ENCODE assay signal across 8 cellular contexts in genomic region chr6:36442671-36443497, GRCh38. TPM values are rescaled to one million over a fixed set of nuclear protein-coding genes. Genes with fewer than 3 reads are reported as not detected.
A peak's percentile ranks its signal among the peaks of the same experiment; 100 is the strongest.
DNase-seq lines count a peak whose midpoint lies in the region; TF ChIP-seq lines count a peak whose summit lies in the region.

KCTD20 (plus strand) TSS chr6:36443000; CDS start chr6:36470098, 27,098 bp downstream.
PXT1 (minus strand) TSS chr6:36442854; CDS start chr6:36426082, 16,772 bp downstream.

- peak within 1 kb of the TSS; percentile 96 for H3K27ac Mint-ChIP-seq in activated naive CD4-positive, alpha-beta T cell treated with anti-CD3 and anti-CD28 coated beads, Interleukin-2, amount 50 U/mL, for 24 hours

- peaks cover under 1% of the 10 kb centered on the region for H3K36me3 Mint-ChIP-seq in activated naive CD4-positive, alpha-beta T cell treated with anti-CD3 and anti-CD28 coated beads, Interleukin-2, amount 50 U/mL, for 24 hours

- H4K20me1 ChIP-seq in SK-N-SH (ENCODE audit: insufficient read depth) (peaks cover 9% of the 10 kb centered on the region; the same call in 1 of the 2 replicates), osteoblast (ENCODE audit: insufficient read depth, low read length) (peaks cover 6% of the 10 kb centered on the region)

- DNase-seq in GM06990 (ENCODE audit: extremely low read depth, insufficient read length) (peak; percentile 92), HFF-Myc (ENCODE audit: extremely low read depth, low read depth) (peak; percentile 64), MV-4-11 (lab: John Stamatoyannopoulos, UW) (peak; percentile 85), SK-N-SH (peak; percentile 94), glomerular visceral epithelial cell (ENCODE audit: extremely low spot score) (peak; percentile 89), osteoblast (ENCODE audit: insufficient read length, low spot score, missing footprints) (peak; percentile 96)

- 0 out of 4 replicates have a peak, but pooled peaks of 1 of the 2 experiments have one; percentile 5 for TF ChIP-seq EP300 in SK-N-SH (IDR thresholded peaks at IDR 0.05; ENCODE audit: borderline replicate concordance in 1 of 2, low read depth in 1 of 2, low read length in 1 of 2)

- POLR2A ChIA-PET in SK-N-SH (lab: Yijun Ruan, JAX): interaction anchor here (0.7 to 1.4 kb wide), 5 partner anchors 19 to 212 kb away, joined by 3 to 4 read pairs (median 3); no protein-coding TSS in a partner anchor

- peaks cover 42% of the 10 kb centered on the region for H3F3A ChIP-seq in SK-N-SH (replicated peaks; ENCODE audit: insufficient read depth)

- no peak for TF ChIP-seq RAD21 in SK-N-SH (IDR thresholded peaks at IDR 0.05; ENCODE audit: low read length)

- H3K4me1 ChIP-seq in SK-N-SH (ENCODE audit: control insufficient read depth in 1 of 2, insufficient read depth in 2 of 2, low read depth in 1 of 2, low read length in 1 of 2): peaks cover 17 to 23% of the 10 kb centered on the region in 2 experiments; a peak in 3 of 4 replicates
- peaks cover 35% of the 10 kb centered on the region for H3K4me1 ChIP-seq in osteoblast (ENCODE audit: insufficient read depth, low read length)

- H3K9me2 ChIP-seq in SK-N-SH: no peaks in the 10 kb centered on the region

- peak within 1 kb of the TSS; percentile 95 for H3K4me3 Mint-ChIP-seq in activated naive CD4-positive, alpha-beta T cell treated with anti-CD3 and anti-CD28 coated beads, Interleukin-2, amount 50 U/mL, for 24 hours

- H3K4me3 ChIP-seq in GM06990 (replicated peaks; ENCODE audit: low read depth, low read length) (peak within 1 kb of the TSS; percentile 79), HFF-Myc (replicated peaks; ENCODE audit: low read depth, low read length) (peak within 1 kb of the TSS; percentile 71), SK-N-SH (ENCODE audit: low read depth in 2 of 2, low read length in 1 of 2) (peak within 1 kb of the TSS; percentile 72 to 95), osteoblast (ENCODE audit: insufficient read depth, low read length) (peak within 1 kb of the TSS; percentile 93)

- H3K27me3 Mint-ChIP-seq in activated naive CD4-positive, alpha-beta T cell treated with anti-CD3 and anti-CD28 coated beads, Interleukin-2, amount 50 U/mL, for 24 hours: no peaks in the 10 kb centered on the region

- H2AFZ ChIP-seq in SK-N-SH (ENCODE audit: low read depth) (peak within 1 kb of the TSS; percentile 91), osteoblast (ENCODE audit: low read length) (peak within 1 kb of the TSS; percentile 44)

- H3K27me3 ChIP-seq in GM06990 (replicated peaks; ENCODE audit: control insufficient read depth, insufficient read depth, low read length) (no peaks in the 10 kb centered on the region), SK-N-SH (ENCODE audit: insufficient read depth) (no peaks in the 10 kb centered on the region), osteoblast (ENCODE audit: insufficient read depth, low read length) (no peaks in the 10 kb centered on the region)

- H3K9ac ChIP-seq in SK-N-SH: peak within 1 kb of the TSS; percentile 98

- H3K27ac ChIP-seq in SK-N-SH (ENCODE audit: low read depth in 2 of 2, low read length in 1 of 2) (peak within 1 kb of the TSS; percentile 89 to 91), osteoblast (ENCODE audit: low read depth, low read length) (peak within 1 kb of the TSS; percentile 97), temporal lobe (ENCODE audit: low read depth, low read length) (peak within 1 kb of the TSS; percentile 92)

- H3K4me2 ChIP-seq in SK-N-SH: peak within 1 kb of the TSS; percentile 76
- peak within 1 kb of the TSS; percentile 89 for H3K4me2 ChIP-seq in osteoblast (ENCODE audit: insufficient read depth, low read length)

- H3K79me2 ChIP-seq in SK-N-SH (ENCODE audit: insufficient read depth) (peaks cover 52% of the 10 kb centered on the region), osteoblast (ENCODE audit: insufficient read depth, low read length) (peaks cover 57% of the 10 kb centered on the region)

- H3K4me1 Mint-ChIP-seq in activated naive CD4-positive, alpha-beta T cell treated with anti-CD3 and anti-CD28 coated beads, Interleukin-2, amount 50 U/mL, for 24 hours: peaks cover 40% of the 10 kb centered on the region

- H3K9me3 Mint-ChIP-seq in activated naive CD4-positive, alpha-beta T cell treated with anti-CD3 and anti-CD28 coated beads, Interleukin-2, amount 50 U/mL, for 24 hours: no peaks in the 10 kb centered on the region

- TF ChIP-seq CTCF in GM06990 (IDR thresholded peaks at IDR 0.05; ENCODE audit: insufficient read depth, low read length, poor library complexity, severe bottlenecking) (no peak), HFF-Myc (IDR thresholded peaks at IDR 0.05; ENCODE audit: low read depth, low read length, missing control alignments) (no peak), SK-N-SH (IDR thresholded peaks at IDR 0.05) (no peak), osteoblast (IDR thresholded peaks at IDR 0.05; ENCODE audit: extremely low read depth, low read depth, low read length) (no peak)

- H3K9me3 ChIP-seq in SK-N-SH: no peaks in the 10 kb centered on the region
- H3K9me3 ChIP-seq in osteoblast (ENCODE audit: low read depth, low read length): no peaks in the 10 kb centered on the region

- CTCF ChIA-PET in SK-N-SH (lab: Yijun Ruan, JAX): interaction anchor here (0.7 to 1.6 kb wide), 5 partner anchors 15 to 91 kb away, joined by 3 to 4 read pairs (median 3); no protein-coding TSS in a partner anchor

- 4% methylated on average over 40 of the region's 93 CpGs for WGBS in SK-N-SH (ENCODE audit: low lambda C conversion rate)

- H3K36me3 ChIP-seq in GM06990 (ENCODE audit: control insufficient read depth, insufficient read depth, low read length): no peaks in the 10 kb centered on the region; the same call in 1 of the 2 replicates
- peaks cover 0 to 9% of the 10 kb centered on the region in 2 experiments for H3K36me3 ChIP-seq in SK-N-SH (replicated peaks in 1 of 2; ENCODE audit: control insufficient read depth in 1 of 2, insufficient read depth in 2 of 2, low read length in 1 of 2)
- peaks cover 9% of the 10 kb centered on the region for H3K36me3 ChIP-seq in osteoblast (ENCODE audit: insufficient read depth, low read length)

TF ChIP-seq in SK-N-SH, 30 proteins besides CTCF, POLR2A, EP300 and RAD21 (continues in another document):
- TF ChIP-seq IRF3 (IDR thresholded peaks at IDR 0.05; ENCODE audit: low read depth, low read length) (no peak), TAF1 (IDR thresholded peaks at IDR 0.05; ENCODE audit: borderline replicate concordance, low read depth, low read length) (peak; percentile 75), SMC3 (IDR thresholded peaks at IDR 0.05; ENCODE audit: low read depth, low read length) (0 out of 2 replicates have a peak, but pooled peaks have one; percentile 3), JUND (IDR thresholded peaks at IDR 0.05) (peak; percentile 72; the same call in 1 of the 2 replicates), NRF1 (IDR thresholded peaks at IDR 0.05; ENCODE audit: low read depth, low read length) (peak; percentile 50), CHD2 (IDR thresholded peaks at IDR 0.05; ENCODE audit: low read length, partially characterized antibody) (peak; percentile 25), FOSL2 (IDR thresholded peaks at IDR 0.05; ENCODE audit: borderline replicate concordance, low read depth) (peak; percentile 80), POLR2AphosphoS5 (IDR thresholded peaks at IDR 0.05; ENCODE audit: low read depth, low read length) (peak; percentile 67; the same call in 1 of the 2 replicates), FOXM1 (IDR thresholded peaks at IDR 0.05; ENCODE audit: low read depth) (no peak), FOXJ3 (CRISPR knock-in tag; IDR thresholded peaks at IDR 0.05) (no peak), TEAD4 (IDR thresholded peaks at IDR 0.05; ENCODE audit: borderline replicate concordance, insufficient read depth) (0 out of 2 replicates have a peak, but pooled peaks have one; percentile 5), SIN3A (IDR thresholded peaks at IDR 0.05; ENCODE audit: borderline replicate concordance, low read depth, low read length) (peak; percentile 75; the same call in 1 of the 2 replicates), GATA2 (CRISPR knock-in tag; IDR thresholded peaks at IDR 0.05) (no peak), PBX3 (IDR thresholded peaks at IDR 0.05) (no peak), YY1 (IDR thresholded peaks at IDR 0.05; ENCODE audit: low read depth) (no peak), MXI1 (IDR thresholded peaks at IDR 0.05; ENCODE audit: low read depth, low read length) (peak; percentile 61; the same call in 1 of the 2 replicates)

RNA-seq across cellular contexts. Expression of gene KCTD20, which starts in this region (rescaled TPM):
- polyA plus RNA-seq in SK-N-SH (2012; rRNA removed): 29.0 and 36.1 TPM in 2 replicates
- 42.9 and 44.4 TPM in 2 replicates for polyA plus RNA-seq in SK-N-SH (2012; cell fraction: cytosol; rRNA removed)
- polyA plus RNA-seq in SK-N-SH (2012; cell fraction: nucleus; rRNA removed): 10.2 and 17.5 TPM in 2 replicates
- total RNA-seq in osteoblast (182 and 210 TPM in 2 replicates), temporal lobe (59.7 TPM)

RNA-seq across cellular contexts. Expression of gene PXT1, which starts in this region (rescaled TPM):
- polyA plus RNA-seq in SK-N-SH (2012; rRNA removed): not detected in 2 replicates
- polyA plus RNA-seq in SK-N-SH (2012; cell fraction: cytosol; rRNA removed): 0.04 TPM in 1 of 2 replicates, not detected in the other
- polyA plus RNA-seq in SK-N-SH (2012; cell fraction: nucleus; rRNA removed): 0.04 TPM in 1 of 2 replicates, not detected in the other
- total RNA-seq in osteoblast (under 0.01 TPM in 1 of 2 replicates, not detected in the other), temporal lobe (not detected)

Comparison
In these comparisons a context has a peak if more than half of its experiments do, and no peak if none do; other contexts are left out.
1. Peak in every context shown above with its lines: DNase-seq, H3K4me3 ChIP-seq and H3K27ac ChIP-seq.